In the genomic region with DNA sequence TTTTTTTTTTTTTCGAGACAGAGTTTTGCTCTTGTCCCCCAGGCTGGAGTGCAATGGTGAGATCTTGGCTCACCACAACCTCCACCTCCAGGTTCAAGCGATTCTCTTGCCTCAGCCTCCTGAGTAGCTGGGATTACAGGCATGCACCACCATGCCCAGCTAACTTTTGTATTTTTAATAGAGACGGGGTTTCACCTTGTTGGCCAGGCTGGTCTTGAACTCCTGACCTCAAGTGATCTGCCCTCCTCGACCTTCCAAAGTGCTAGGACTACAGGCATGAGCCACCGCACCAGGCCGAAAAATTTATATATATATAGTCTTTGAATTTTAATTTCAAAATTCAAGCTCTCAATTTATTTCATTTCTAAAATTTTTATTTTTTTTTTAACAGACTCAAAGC, we compare ENCODE assay signal across 5 cellular contexts. TPM values are rescaled to one million over a fixed set of nuclear protein-coding genes. Genes with fewer than 3 reads are reported as not detected.
"Had no signal": no experiment of that assay in that cellular context is flagged by ENCODE, and none has a peak within 500 bp of the region (broad histone marks: within the 10 kb centered on the region; RNA-seq: fewer than 3 reads in every experiment).

No MANE protein-coding gene starts in this region.

RNA-seq across cellular contexts. Expression of a gene that starts 6.2 kb away (rescaled TPM):
- total RNA-seq: HepG2, HT-29, HT1080, IMR-90, K562 had no signal
